15 cellular contexts compared by ENCODE assay signal in the genomic region with DNA sequence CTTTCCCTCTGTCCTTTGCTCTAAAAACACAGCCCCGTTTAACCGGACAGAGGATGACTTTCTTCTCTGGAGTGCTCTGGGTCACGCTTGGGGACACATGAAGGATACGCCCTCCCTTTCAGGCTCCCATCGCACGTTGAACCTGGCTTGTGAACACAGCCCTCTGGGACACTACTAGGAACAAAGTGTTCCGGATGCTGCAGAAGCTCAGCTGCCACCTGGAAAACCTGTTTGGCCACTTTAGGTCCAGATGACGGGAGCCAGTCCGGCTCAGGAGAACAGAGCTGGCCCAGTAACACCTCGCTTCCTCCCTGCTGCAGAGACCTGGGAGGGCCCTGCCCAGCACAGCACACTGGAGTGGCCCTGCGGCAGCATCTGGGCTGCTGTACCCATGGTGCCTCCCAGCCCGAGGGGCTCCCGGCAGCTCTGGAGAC.
DNase-seq lines count a peak whose midpoint lies in the region; ATAC-seq and TF ChIP-seq lines count a peak whose summit lies in the region.
"Had no signal": no experiment of that assay in that cellular context is flagged by ENCODE, and none has a peak within 500 bp of the region (broad histone marks: within the 10 kb centered on the region; RNA-seq: fewer than 3 reads in every experiment).

No MANE protein-coding gene starts in this region.

- peaks cover 0 to 8% of the 10 kb centered on the region in 2 donors for H3K4me1 Mint-ChIP-seq in stimulated activated naive B cell treated with anti-CD40 and anti-IgM and Interleukin-4, amounts not matched to agents 10 μg/mL and 1 μg/mL and 100 μg/mL, for 72 hours
- H3K4me1 Mint-ChIP-seq: immature natural killer cell had no signal

- H3K27me3 Mint-ChIP-seq in stimulated activated naive B cell treated with anti-CD40 and anti-IgM and Interleukin-4, amounts not matched to agents 10 μg/mL and 1 μg/mL and 100 μg/mL, for 72 hours = peaks cover 21 to 34% of the 10 kb centered on the region in 2 donors

- peak overlapping the region in 1 of 2 donors; percentile 8 for H3K9ac ChIP-seq in colonic mucosa (ENCODE audit: low read depth in 2 of 2, low read length in 2 of 2)

- no peaks in the 10 kb centered on the region for H3K9me3 Mint-ChIP-seq in stimulated activated naive B cell treated with anti-CD40 and anti-IgM and Interleukin-4, amounts not matched to agents 10 μg/mL and 1 μg/mL and 100 μg/mL, for 72 hours
- H3K9me3 Mint-ChIP-seq: activated naive CD4-positive, alpha-beta T cell treated with anti-CD3 and anti-CD28 coated beads, Interleukin-2, amount 10 ng/mL, durations not matched to agents 7 days and 5 days; immature natural killer cell; natural killer cell treated with Interleukin-12 subunit alpha and Interleukin-12 subunit beta and Interleukin-15 and Interleukin-18, amount 100 ng/mL, for 72 hours; T-helper 2 cell treated with Interferon-gamma antibody and Interleukin-4, amounts not matched to agents 5 μg/mL and 100 μg/mL, for 36 hours had no signal

- H3K4me3 ChIP-seq in colonic mucosa = no peak overlapping the region
- H3K4me3 ChIP-seq in mucosa of descending colon = no peak overlapping the region

- peak; percentile 74 for ATAC-seq in mucosa of descending colon
- no peak for ATAC-seq in stimulated activated naive B cell treated with anti-CD40 and anti-IgM and Interleukin-4, amounts not matched to agents 10 μg/mL and 1 μg/mL and 100 μg/mL, for 72 hours (replicated peaks)
- ATAC-seq: natural killer cell treated with Interleukin-12 subunit alpha and Interleukin-12 subunit beta and Interleukin-15 and Interleukin-18, amount 100 ng/mL, for 72 hours had no signal

- H3K9me3 ChIP-seq in colonic mucosa = no peaks in the 10 kb centered on the region
- H3K9me3 ChIP-seq in mucosa of descending colon = no peaks in the 10 kb centered on the region

- DNase-seq in COR-L47 (lab: John Stamatoyannopoulos, UW) (peak; percentile 11), NCI-H2029 (lab: John Stamatoyannopoulos, UW) (peak; percentile 99), colonic mucosa (peak; percentile 89), mucosa of descending colon (peak; percentile 84 to 86 (median 84)), NCI-H1930 (lab: John Stamatoyannopoulos, UW) (no peak)
- DNase-seq in stimulated activated naive B cell treated with anti-CD40 and anti-IgM and Interleukin-4, amounts not matched to agents 10 μg/mL and 1 μg/mL and 100 μg/mL, for 72 hours = no peak
- no peak for DNase-seq in activated CD4-positive, alpha-beta T cell treated with anti-CD3 and anti-CD28 coated beads for 1 hour
- DNase-seq in stimulated activated CD4-positive, alpha-beta T cell treated with anti-CD3 and anti-CD28 coated beads, Interleukin-4, amount 100 ng/mL, for 4 hours = no peak
- DNase-seq: activated naive CD4-positive, alpha-beta T cell treated with anti-CD3 and anti-CD28 coated beads, Interleukin-2, amount 10 ng/mL, durations not matched to agents 7 days and 5 days; cerebellar nuclear complex; GDM1; immature natural killer cell had no signal

- intact Hi-C loops in colonic mucosa (cut with DNase I) (no loop called here), mucosa of descending colon (cut with DNase I, micrococcal nuclease) (no loop called here)

- no peak for TF ChIP-seq CTCF in colonic mucosa (IDR thresholded peaks at IDR 0.05)
- TF ChIP-seq CTCF in mucosa of descending colon (IDR thresholded peaks at IDR 0.05) = no peak

- H3K36me3 ChIP-seq in colonic mucosa = no peaks in the 10 kb centered on the region
- no peaks in the 10 kb centered on the region for H3K36me3 ChIP-seq in mucosa of descending colon (ENCODE audit: low read depth)

- H3K27ac ChIP-seq in colonic mucosa = peak overlapping the region; percentile 61
- H3K27ac ChIP-seq: HL-60 had no signal

- H3K4me1 ChIP-seq in colonic mucosa (peaks cover 20% of the 10 kb centered on the region), mucosa of descending colon (ENCODE audit: low read depth) (peaks cover 63% of the 10 kb centered on the region)

- H3K27ac Mint-ChIP-seq in stimulated activated naive B cell treated with anti-CD40 and anti-IgM and Interleukin-4, amounts not matched to agents 10 μg/mL and 1 μg/mL and 100 μg/mL, for 72 hours = no peak overlapping the region
- H3K27ac Mint-ChIP-seq: activated naive CD4-positive, alpha-beta T cell treated with anti-CD3 and anti-CD28 coated beads, Interleukin-2, amount 10 ng/mL, durations not matched to agents 7 days and 5 days; immature natural killer cell; natural killer cell treated with Interleukin-12 subunit alpha and Interleukin-12 subunit beta and Interleukin-15 and Interleukin-18, amount 100 ng/mL, for 72 hours; T-helper 2 cell treated with Interferon-gamma antibody and Interleukin-4, amounts not matched to agents 5 μg/mL and 100 μg/mL, for 36 hours had no signal

- no peaks in the 10 kb centered on the region for H3K36me3 Mint-ChIP-seq in stimulated activated naive B cell treated with anti-CD40 and anti-IgM and Interleukin-4, amounts not matched to agents 10 μg/mL and 1 μg/mL and 100 μg/mL, for 72 hours
- H3K36me3 Mint-ChIP-seq: activated naive CD4-positive, alpha-beta T cell treated with anti-CD3 and anti-CD28 coated beads, Interleukin-2, amount 10 ng/mL, durations not matched to agents 7 days and 5 days; immature natural killer cell; natural killer cell treated with Interleukin-12 subunit alpha and Interleukin-12 subunit beta and Interleukin-15 and Interleukin-18, amount 100 ng/mL, for 72 hours had no signal

- no peaks in the 10 kb centered on the region for H3K27me3 ChIP-seq in colonic mucosa

- H3K4me3 Mint-ChIP-seq in stimulated activated naive B cell treated with anti-CD40 and anti-IgM and Interleukin-4, amounts not matched to agents 10 μg/mL and 1 μg/mL and 100 μg/mL, for 72 hours = no peak overlapping the region
- H3K4me3 Mint-ChIP-seq: activated naive CD4-positive, alpha-beta T cell treated with anti-CD3 and anti-CD28 coated beads, Interleukin-2, amount 10 ng/mL, durations not matched to agents 7 days and 5 days; immature natural killer cell; natural killer cell treated with Interleukin-12 subunit alpha and Interleukin-12 subunit beta and Interleukin-15 and Interleukin-18, amount 100 ng/mL, for 72 hours; T-helper 2 cell treated with Interferon-gamma antibody and Interleukin-4, amounts not matched to agents 5 μg/mL and 100 μg/mL, for 36 hours had no signal

Comparison
In these comparisons a context has a peak if more than half of its experiments do, and no peak if none do; other contexts are left out.
1. DNase-seq: peak in COR-L47 (single experiment), NCI-H2029 (single experiment), colonic mucosa (single experiment) and mucosa of descending colon (3 of 3); none in stimulated activated naive B cell treated with anti-CD40 and anti-IgM and Interleukin-4, amounts not matched to agents 10 μg/mL and 1 μg/mL and 100 μg/mL, for 72 hours (single experiment), activated CD4-positive, alpha-beta T cell treated with anti-CD3 and anti-CD28 coated beads for 1 hour (single experiment), stimulated activated CD4-positive, alpha-beta T cell treated with anti-CD3 and anti-CD28 coated beads, Interleukin-4, amount 100 ng/mL, for 4 hours (0 of 2) and NCI-H1930 (0 of 2).